ENCODE assay signal across 28 cellular contexts in genomic region chr3:193708270-193708669, GRCh38.
"Had no signal": no experiment of that assay in that cellular context is flagged by ENCODE, and none has a peak within 500 bp of the region (broad histone marks: within the 10 kb centered on the region; RNA-seq: fewer than 3 reads in every experiment).

No MANE protein-coding gene starts in this region.

- DNase-seq: hippocampal formation; kidney glomerular epithelial cell; left colon; left lung; midbrain; mucosa of descending colon; naive thymus-derived CD8-positive, alpha-beta T cell; occipital lobe; right cardiac atrium; small intestine; spleen; stimulated activated CD4-positive, alpha-beta T cell treated with anti-CD3 and anti-CD28 coated beads, Interleukin-1b, Interleukin-23, amount 100 ng/mL, for 48 hours; stimulated activated CD4-positive, alpha-beta T cell treated with anti-CD3 and anti-CD28 coated beads, Interleukin-2, amount 100 ng/mL, for 48 hours; stimulated activated CD4-positive, alpha-beta T cell treated with anti-CD3 and anti-CD28 coated beads, Interleukin-4, amount 100 ng/mL, for 4 hours; stimulated activated CD8-positive, alpha-beta memory T cell treated with anti-CD3 and anti-CD28 coated beads, Interleukin-4, amount 100 ng/mL, for 48 hours; stimulated activated naive CD4-positive, alpha-beta T cell treated with Interleukin-2 at 50 U/mL for 16 hours; stimulated activated naive CD8-positive, alpha-beta T cell treated with anti-CD3 and anti-CD28 coated beads, Interleukin-15, amount 100 ng/mL, for 72 hours; substantia nigra; uterus had no signal

- H3K9me3 Mint-ChIP-seq: neural crest cell; stimulated activated memory B cell treated with anti-CD40 and anti-IgM and Interleukin-4, amounts not matched to agents 10 μg/mL and 1 μg/mL and 100 μg/mL, for 72 hours; type B pancreatic cell had no signal

- H3K4me3 ChIP-seq: left lung, lung, mucosa of descending colon, spleen, tibial nerve, uterus had no signal

- ATAC-seq: left colon; left lung; mucosa of descending colon; naive thymus-derived CD8-positive, alpha-beta T cell; right cardiac atrium; sciatic nerve; stimulated activated memory B cell treated with anti-CD40 and anti-IgM and Interleukin-4, amounts not matched to agents 10 μg/mL and 1 μg/mL and 100 μg/mL, for 72 hours; stimulated activated naive CD8-positive, alpha-beta T cell treated with anti-CD3 and anti-CD28 coated beads, Interleukin-15, amount 100 ng/mL, for 72 hours had no signal

- H3K4me1 Mint-ChIP-seq: stimulated activated memory B cell treated with anti-CD40 and anti-IgM and Interleukin-4, amounts not matched to agents 10 μg/mL and 1 μg/mL and 100 μg/mL, for 72 hours; stimulated activated naive CD8-positive, alpha-beta T cell treated with anti-CD3 and anti-CD28 coated beads, Interleukin-15, amount 100 ng/mL, for 72 hours had no signal

- H3K9me3 ChIP-seq: left lung, mucosa of descending colon, neutrophil, spleen, tibial nerve, uterus had no signal

- H3K36me3 ChIP-seq: left lung, neutrophil, spleen, tibial nerve, uterus had no signal

- H3K4me1 ChIP-seq: left lung, parathyroid adenoma, uterus had no signal

- H3K4me3 Mint-ChIP-seq: naive thymus-derived CD8-positive, alpha-beta T cell; nephron; neural crest cell; stimulated activated memory B cell treated with anti-CD40 and anti-IgM and Interleukin-4, amounts not matched to agents 10 μg/mL and 1 μg/mL and 100 μg/mL, for 72 hours; stimulated activated naive CD8-positive, alpha-beta T cell treated with anti-CD3 and anti-CD28 coated beads, Interleukin-15, amount 100 ng/mL, for 72 hours; type B pancreatic cell had no signal

- H3K27ac Mint-ChIP-seq: naive thymus-derived CD8-positive, alpha-beta T cell; nephron; stimulated activated memory B cell treated with anti-CD40 and anti-IgM and Interleukin-4, amounts not matched to agents 10 μg/mL and 1 μg/mL and 100 μg/mL, for 72 hours; type B pancreatic cell had no signal

- H3K36me3 Mint-ChIP-seq: naive thymus-derived CD8-positive, alpha-beta T cell had no signal

- H3K27me3 ChIP-seq: left lung, neutrophil, spleen, tibial nerve, uterus had no signal

- H3K9ac ChIP-seq: parathyroid adenoma had no signal

- H2AFZ ChIP-seq: parathyroid adenoma had no signal

- H3K27me3 Mint-ChIP-seq: naive thymus-derived CD8-positive, alpha-beta T cell; stimulated activated memory B cell treated with anti-CD40 and anti-IgM and Interleukin-4, amounts not matched to agents 10 μg/mL and 1 μg/mL and 100 μg/mL, for 72 hours; stimulated activated naive CD8-positive, alpha-beta T cell treated with anti-CD3 and anti-CD28 coated beads, Interleukin-15, amount 100 ng/mL, for 72 hours; type B pancreatic cell had no signal

- H3K27ac ChIP-seq: left lung, neutrophil, parathyroid adenoma, spleen, tibial nerve, uterus had no signal
